Comparison of ENCODE assay signal across 8 cellular contexts in genomic region chr1:217482356-217483102, GRCh38.
DNase-seq lines count a peak whose midpoint lies in the region; ATAC-seq and TF ChIP-seq lines count a peak whose summit lies in the region.

No MANE protein-coding gene starts in this region.

- TF ChIP-seq EP300 in SK-N-SH (IDR thresholded peaks at IDR 0.05; ENCODE audit: borderline replicate concordance in 1 of 2, low read depth in 1 of 2, low read length in 1 of 2), result no peak

- peak; percentile 68 for DNase-seq in activated CD8-positive, alpha-beta memory T cell treated with anti-CD3 and anti-CD28 coated beads for 24 hours
- DNase-seq in activated CD8-positive, alpha-beta memory T cell treated with anti-CD3 and anti-CD28 coated beads, Interleukin-2, amount 50 U/mL, for 4 hours, result no peak
- DNase-seq in SK-N-SH, result no peak
- peak; percentile 40 for DNase-seq in fibroblast of gingiva (ENCODE audit: low read depth)
- peak; percentile 72 for DNase-seq in stromal cell of bone marrow (ENCODE audit: low read depth)
- DNase-seq in NCI-H187 (lab: John Stamatoyannopoulos, UW), result no peak
- DNase-seq in cortex of kidney (lab: John Stamatoyannopoulos, UW), result no peak

- H3K36me3 ChIP-seq in SK-N-SH (replicated peaks in 1 of 2; ENCODE audit: control insufficient read depth in 1 of 2, insufficient read depth in 2 of 2, low read length in 1 of 2), result peaks cover under 1 to 14% of the 10 kb centered on the region in 2 experiments

- H3K79me2 ChIP-seq in SK-N-SH (ENCODE audit: insufficient read depth), result no peaks in the 10 kb centered on the region

- H3K27ac ChIP-seq in SK-N-SH (ENCODE audit: low read depth in 2 of 2, low read length in 1 of 2), result peak overlapping the region in 1 of 2 experiments; percentile 19; a peak in 1 of 4 replicates

- CTCF ChIA-PET in SK-N-SH (lab: Yijun Ruan, JAX), result no interaction called here

- H3K9ac ChIP-seq in SK-N-SH, result no peak overlapping the region

- H3F3A ChIP-seq in SK-N-SH (replicated peaks; ENCODE audit: insufficient read depth), result peaks cover 16% of the 10 kb centered on the region

- no peaks in the 10 kb centered on the region for H3K27me3 ChIP-seq in SK-N-SH (ENCODE audit: insufficient read depth)

- H3K9me2 ChIP-seq in SK-N-SH, result no peaks in the 10 kb centered on the region

- peak; percentile 100 for ATAC-seq in HG02973 (IDR thresholded peaks at IDR 0.05; ENCODE audit: unreplicated experiment)

- WGBS in SK-N-SH (ENCODE audit: low lambda C conversion rate), result 67% methylated on average over 3 of the region's 3 CpGs

- TF ChIP-seq CTCF in SK-N-SH (IDR thresholded peaks at IDR 0.05), result no peak

- no peak overlapping the region for H3K4me3 ChIP-seq in SK-N-SH (ENCODE audit: low read depth in 2 of 2, low read length in 1 of 2)

- no peak overlapping the region for H3K4me2 ChIP-seq in SK-N-SH

- H3K9me3 ChIP-seq in SK-N-SH, result peaks cover 10% of the 10 kb centered on the region

- H2AFZ ChIP-seq in SK-N-SH (ENCODE audit: low read depth), result no peak overlapping the region

- no peaks in the 10 kb centered on the region for H3K4me1 ChIP-seq in SK-N-SH (ENCODE audit: control insufficient read depth in 1 of 2, insufficient read depth in 2 of 2, low read depth in 1 of 2, low read length in 1 of 2)

- H4K20me1 ChIP-seq in SK-N-SH (ENCODE audit: insufficient read depth), result no peaks in the 10 kb centered on the region

- no peak for TF ChIP-seq RAD21 in SK-N-SH (IDR thresholded peaks at IDR 0.05; ENCODE audit: low read length)

- POLR2A ChIA-PET in SK-N-SH (lab: Yijun Ruan, JAX), result no interaction called here

TF ChIP-seq in SK-N-SH, 30 proteins besides CTCF, POLR2A, EP300 and RAD21:
- TF ChIP-seq NFIC (IDR thresholded peaks at IDR 0.05; ENCODE audit: borderline replicate concordance) (no peak), TCF12 (IDR thresholded peaks at IDR 0.05) (0 out of 2 replicates have a peak, but pooled peaks have one; percentile 13), FOSL2 (IDR thresholded peaks at IDR 0.05; ENCODE audit: borderline replicate concordance, low read depth) (peak; percentile 52; the same call in 1 of the 2 replicates), RXRA (IDR thresholded peaks at IDR 0.05; ENCODE audit: borderline replicate concordance, low read depth) (no peak), FOXM1 (IDR thresholded peaks at IDR 0.05; ENCODE audit: low read depth) (no peak), TEAD4 (IDR thresholded peaks at IDR 0.05; ENCODE audit: borderline replicate concordance, insufficient read depth) (no peak)

Comparison
In these comparisons a context has a peak if more than half of its experiments do, and no peak if none do; other contexts are left out.
1. DNase-seq: peak in activated CD8-positive, alpha-beta memory T cell treated with anti-CD3 and anti-CD28 coated beads for 24 hours (single experiment), fibroblast of gingiva (single experiment) and stromal cell of bone marrow (single experiment); none in activated CD8-positive, alpha-beta memory T cell treated with anti-CD3 and anti-CD28 coated beads, Interleukin-2, amount 50 U/mL, for 4 hours (single experiment), SK-N-SH (single experiment), NCI-H187 (0 of 2) and cortex of kidney (single experiment).